In genomic region chr7:24660541-24660940, GRCh38 we compare ENCODE assay signal across 17 cellular contexts.
DNase-seq lines count a peak whose midpoint lies in the region; ATAC-seq and TF ChIP-seq lines count a peak whose summit lies in the region.
"Had no signal": no experiment of that assay in that cellular context is flagged by ENCODE, and none has a peak within 500 bp of the region (broad histone marks: within the 10 kb centered on the region; RNA-seq: fewer than 3 reads in every experiment).

No MANE protein-coding gene starts in this region.

- TF ChIP-seq CTCF in AG10803 (conservative IDR thresholded peaks at IDR 0.05; ENCODE audit: low read length) (no peak), stomach (IDR thresholded peaks at IDR 0.05) (no peak), esophagus muscularis mucosa (IDR thresholded peaks at IDR 0.05) (no peak)

- H3K4me1 ChIP-seq in stomach (no peaks in the 10 kb centered on the region), esophagus muscularis mucosa (no peaks in the 10 kb centered on the region)
- H3K4me1 ChIP-seq: BLaER1 had no signal

- no peak for TF ChIP-seq EP300 in stomach (IDR thresholded peaks at IDR 0.05)
- TF ChIP-seq EP300 in esophagus muscularis mucosa (IDR thresholded peaks at IDR 0.05) = no peak

- H3K36me3 ChIP-seq in stomach (no peaks in the 10 kb centered on the region), esophagus muscularis mucosa (no peaks in the 10 kb centered on the region)

- 75 to 83% (median 79%) methylated on average over 2 of the region's 2 CpGs for WGBS in stomach, 5 donors
- WGBS in esophagus muscularis mucosa = 70% methylated on average over 2 of the region's 2 CpGs

- peak; percentile 49 for DNase-seq in AG10803 (ENCODE audit: low read depth)
- peak; percentile 48 for DNase-seq in NCI-H226
- peak; percentile 77 for DNase-seq in fibroblast of peridontal ligament (ENCODE audit: extremely low read depth)
- peak; percentile 74 for DNase-seq in skeletal muscle cell (ENCODE audit: low read depth)
- DNase-seq in stomach = no peak
- DNase-seq in activated CD8-positive, alpha-beta memory T cell treated with anti-CD3 and anti-CD28 coated beads, Interleukin-2, amount 50 U/mL, for 4 hours = no peak
- DNase-seq in esophagus muscularis mucosa (ENCODE audit: extremely low spot score) = no peak
- DNase-seq: GF-D8, MV-4-11, NCI-H1417 treated with DMSO at 0.1 percent for 48 hours, NCI-H2029 treated with DMSO at 0.1 percent for 48 hours, NCI-H2227 treated with DMSO at 0.1 percent for 48 hours, NCI-H748 treated with DMSO at 0.1 percent for 48 hours, PC-9 had no signal

- no peaks in the 10 kb centered on the region for H3K27me3 ChIP-seq in stomach
- no peaks in the 10 kb centered on the region for H3K27me3 ChIP-seq in esophagus muscularis mucosa
- H3K27me3 ChIP-seq: BLaER1 had no signal

- intact Hi-C loops in stomach (cut with DNase I; ENCODE audit: low total_unique reads) (loop anchor here (10.0 kb wide), 1 partner anchor 256 kb away; no protein-coding TSS in a partner anchor), esophagus muscularis mucosa (cut with DNase I) (loop anchor here (10.0 kb wide), 1 partner anchor 1086 kb away; no protein-coding TSS in a partner anchor)

- no peak for ATAC-seq in HG03565 (IDR thresholded peaks at IDR 0.05; ENCODE audit: unreplicated experiment)

- H3K4me3 ChIP-seq in AG10803 (ENCODE audit: low read length) (no peak overlapping the region), skeletal muscle cell (ENCODE audit: low read depth, low read length) (no peak overlapping the region), stomach (no peak overlapping the region), esophagus muscularis mucosa (no peak overlapping the region)
- H3K4me3 ChIP-seq: BLaER1, HAP-1, PC-9 had no signal

- TF ChIP-seq POLR2A in stomach (IDR thresholded peaks at IDR 0.05) = no peak
- no peak for TF ChIP-seq POLR2A in esophagus muscularis mucosa (IDR thresholded peaks at IDR 0.05; ENCODE audit: low read depth)

- no peak overlapping the region for H3K27ac ChIP-seq in stomach
- H3K27ac ChIP-seq in esophagus muscularis mucosa (replicated peaks in 1 of 4) = no peak overlapping the region
- H3K27ac ChIP-seq: BLaER1, PC-9 had no signal

- H3K9me3 ChIP-seq in stomach (no peaks in the 10 kb centered on the region), esophagus muscularis mucosa (no peaks in the 10 kb centered on the region)

Comparison
In these comparisons a context has a peak if more than half of its experiments do, and no peak if none do; other contexts are left out.
1. DNase-seq: peak in AG10803 (single experiment), NCI-H226 (single experiment), fibroblast of peridontal ligament (single experiment) and skeletal muscle cell (single experiment); none in stomach (single experiment), activated CD8-positive, alpha-beta memory T cell treated with anti-CD3 and anti-CD28 coated beads, Interleukin-2, amount 50 U/mL, for 4 hours (single experiment) and esophagus muscularis mucosa (single experiment).